9 cellular contexts compared by ENCODE assay signal in the genomic region with DNA sequence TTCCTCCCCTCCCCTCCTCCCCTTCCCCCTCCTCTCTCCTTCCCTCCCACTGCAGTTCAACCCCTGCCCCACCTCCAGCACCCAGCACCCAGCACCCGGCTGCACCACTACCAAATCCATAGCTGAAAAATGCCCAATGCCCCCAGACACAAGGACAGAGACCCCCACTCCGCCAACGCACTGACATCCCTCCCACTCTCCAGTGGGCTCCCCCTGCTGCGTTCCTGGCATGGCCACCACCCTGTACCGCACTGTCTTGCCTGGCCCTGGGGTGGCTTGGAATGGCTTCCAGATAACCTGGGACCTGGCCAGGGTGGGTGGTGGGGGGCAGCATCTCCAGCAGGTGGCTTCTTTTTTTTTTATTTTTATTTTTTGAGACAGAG. TPM values are rescaled to one million over a fixed set of nuclear protein-coding genes. Genes with fewer than 3 reads are reported as not detected.
A peak's percentile ranks its signal among the peaks of the same experiment; 100 is the strongest.
DNase-seq lines count a peak whose midpoint lies in the region.
"Had no signal": no experiment of that assay in that cellular context is flagged by ENCODE, and none has a peak within 500 bp of the region (broad histone marks: within the 10 kb centered on the region; RNA-seq: fewer than 3 reads in every experiment).

No MANE protein-coding gene starts in this region.

- peaks cover 52% of the 10 kb centered on the region for H3K4me1 Mint-ChIP-seq in activated T-cell treated with anti-CD3 and anti-CD28 coated beads, Interleukin-2, amount 50 U/mL, for 24 hours (ENCODE audit: low read depth)
- peaks cover 46% of the 10 kb centered on the region for H3K4me1 Mint-ChIP-seq in activated naive CD8-positive, alpha-beta T cell treated with anti-CD3 and anti-CD28 coated beads for 36 hours

- H3K4me1 ChIP-seq in mesenchymal stem cell (ENCODE audit: control insufficient read depth, insufficient read depth, low read depth, low read length) (peaks cover 54% of the 10 kb centered on the region), thymus (ENCODE audit: control insufficient read depth, insufficient read depth, low read length) (peaks cover 29% of the 10 kb centered on the region)

- H4K8ac ChIP-seq in mesenchymal stem cell (ENCODE audit: low read length), result peak overlapping the region; percentile 38

- no peak overlapping the region for H3K9ac ChIP-seq in mesenchymal stem cell (ENCODE audit: low read length)

- no peaks in the 10 kb centered on the region for H3K9me3 Mint-ChIP-seq in activated T-cell treated with anti-CD3 and anti-CD28 coated beads, Interleukin-2, amount 50 U/mL, for 24 hours
- no peaks in the 10 kb centered on the region for H3K9me3 Mint-ChIP-seq in activated naive CD8-positive, alpha-beta T cell treated with anti-CD3 and anti-CD28 coated beads for 36 hours

- H3K27ac Mint-ChIP-seq in activated T-cell treated with anti-CD3 and anti-CD28 coated beads, Interleukin-2, amount 50 U/mL, for 24 hours, result peak overlapping the region; percentile 86
- H3K27ac Mint-ChIP-seq in activated naive CD8-positive, alpha-beta T cell treated with anti-CD3 and anti-CD28 coated beads for 36 hours, result peak overlapping the region; percentile 85

- H3K23ac ChIP-seq in mesenchymal stem cell (ENCODE audit: low read length in 2 of 2), result peak overlapping the region in 1 of 2 experiments; percentile 87

- peak overlapping the region; percentile 44 for H2BK15ac ChIP-seq in mesenchymal stem cell (ENCODE audit: low read depth, poor library complexity, severe bottlenecking)

- DNase-seq in activated T-cell treated with anti-CD3 and anti-CD28 coated beads, Interleukin-2, amount 50 U/mL, for 24 hours, result no peak
- DNase-seq in activated T-cell treated with anti-CD3 and anti-CD28 coated beads for 4 hours (no peak), mesenchymal stem cell (no peak), cerebellar cortex (ENCODE audit: low spot score) (no peak), middle frontal gyrus (ENCODE audit: extremely low spot score, low spot score) (no peak), NCI-H2107 treated with DMSO at 0.1 percent for 48 hours (lab: John Stamatoyannopoulos, UW; ENCODE audit: unreplicated experiment) (no peak)
- no peak for DNase-seq in activated naive CD8-positive, alpha-beta T cell treated with anti-CD3 and anti-CD28 coated beads for 36 hours
- DNase-seq: Kasumi-1 had no signal

- peak overlapping the region in 1 of 2 experiments; percentile 91 for H3K18ac ChIP-seq in mesenchymal stem cell (ENCODE audit: low read depth in 1 of 2, low read length in 2 of 2)

- H3K36me3 Mint-ChIP-seq in activated T-cell treated with anti-CD3 and anti-CD28 coated beads, Interleukin-2, amount 50 U/mL, for 24 hours (ENCODE audit: low read depth), result peaks cover 5% of the 10 kb centered on the region
- no peaks in the 10 kb centered on the region for H3K36me3 Mint-ChIP-seq in activated naive CD8-positive, alpha-beta T cell treated with anti-CD3 and anti-CD28 coated beads for 36 hours

- H2BK120ac ChIP-seq in mesenchymal stem cell (ENCODE audit: low read depth, low read length), result no peak overlapping the region

- H2BK12ac ChIP-seq in mesenchymal stem cell (ENCODE audit: low read length in 2 of 2), result peak overlapping the region; percentile 29 to 100

- H3K36me3 ChIP-seq in mesenchymal stem cell (ENCODE audit: control insufficient read depth in 1 of 2, insufficient read depth in 2 of 2, low read depth in 1 of 2, low read length in 2 of 2) (no peaks in the 10 kb centered on the region), thymus (ENCODE audit: control insufficient read depth, insufficient read depth) (no peaks in the 10 kb centered on the region)

- H3K4me2 ChIP-seq in mesenchymal stem cell (ENCODE audit: low read length, poor library complexity, severe bottlenecking), result no peak overlapping the region

- H2BK5ac ChIP-seq in mesenchymal stem cell (ENCODE audit: low read depth, low read length, poor library complexity, severe bottlenecking), result no peak overlapping the region

- H2AFZ ChIP-seq in mesenchymal stem cell (ENCODE audit: low read depth, low read length), result no peak overlapping the region

- H3K79me1 ChIP-seq in mesenchymal stem cell (replicated peaks; ENCODE audit: low read length, poor library complexity, severe bottlenecking), result no peaks in the 10 kb centered on the region

- H2AK5ac ChIP-seq in mesenchymal stem cell (ENCODE audit: low read length, severe bottlenecking), result peak overlapping the region; percentile 76

- peak overlapping the region in 1 of 2 experiments; percentile 79 for H3K14ac ChIP-seq in mesenchymal stem cell (ENCODE audit: low read length in 2 of 2)

- H3K4me3 Mint-ChIP-seq in activated T-cell treated with anti-CD3 and anti-CD28 coated beads, Interleukin-2, amount 50 U/mL, for 24 hours, result no peak overlapping the region
- H3K4me3 Mint-ChIP-seq in activated naive CD8-positive, alpha-beta T cell treated with anti-CD3 and anti-CD28 coated beads for 36 hours, result peak overlapping the region; percentile 22

- H3K4me3 ChIP-seq in mesenchymal stem cell (ENCODE audit: insufficient read depth in 1 of 2, low read depth in 1 of 2, low read length in 2 of 2) (no peak overlapping the region), thymus (ENCODE audit: low read length) (no peak overlapping the region)

- H3K9me3 ChIP-seq in mesenchymal stem cell (ENCODE audit: control insufficient read depth, low read length), result no peaks in the 10 kb centered on the region
- H3K9me3 ChIP-seq in thymus (ENCODE audit: control insufficient read depth), result no peaks in the 10 kb centered on the region

- H3K4ac ChIP-seq in mesenchymal stem cell (ENCODE audit: low read depth in 1 of 2, low read length in 2 of 2), result peak overlapping the region; percentile 16 to 92

- no peak overlapping the region for H3K27ac ChIP-seq in mesenchymal stem cell (ENCODE audit: low read length, poor library complexity, severe bottlenecking)
- peak overlapping the region; percentile 6 for H3K27ac ChIP-seq in thymus (ENCODE audit: low read depth)

- 76% methylated on average over 5 of the region's 5 CpGs for WGBS in mesenchymal stem cell
- WGBS in thymus, result 64% methylated on average over 5 of the region's 5 CpGs

- H4K91ac ChIP-seq in mesenchymal stem cell (ENCODE audit: low read length), result peak overlapping the region; percentile 40

- no peaks in the 10 kb centered on the region for H3K27me3 ChIP-seq in mesenchymal stem cell (ENCODE audit: control insufficient read depth in 1 of 2, insufficient read depth in 1 of 2, low read length in 2 of 2)
- no peaks in the 10 kb centered on the region for H3K27me3 ChIP-seq in thymus (ENCODE audit: control insufficient read depth, insufficient read depth)

- H3K27me3 Mint-ChIP-seq in activated T-cell treated with anti-CD3 and anti-CD28 coated beads, Interleukin-2, amount 50 U/mL, for 24 hours, result no peaks in the 10 kb centered on the region
- H3K27me3 Mint-ChIP-seq in activated naive CD8-positive, alpha-beta T cell treated with anti-CD3 and anti-CD28 coated beads for 36 hours, result no peaks in the 10 kb centered on the region

RNA-seq across cellular contexts. Expression of gene MKNK2, which starts 5.8 kb away (rescaled TPM):
- 100 to 1,000 TPM; 230 to 232 TPM for total RNA-seq in activated naive CD8-positive, alpha-beta T cell treated with anti-CD3 and anti-CD28 coated beads for 36 hours
- 126 TPM for polyA plus RNA-seq in mesenchymal stem cell (2013, experiment 1 of 2)
- 128 TPM for polyA plus RNA-seq in mesenchymal stem cell (2013, experiment 2 of 2)
- polyA plus RNA-seq in thymus, result 97.9 TPM

RNA-seq across cellular contexts. Expression of gene MOB3A, which starts 39.3 kb away (rescaled TPM):
- 100 to 1,000 TPM; 147 to 153 TPM for total RNA-seq in activated naive CD8-positive, alpha-beta T cell treated with anti-CD3 and anti-CD28 coated beads for 36 hours
- polyA plus RNA-seq in mesenchymal stem cell (2013, experiment 1 of 2), result 48.9 TPM
- polyA plus RNA-seq in mesenchymal stem cell (2013, experiment 2 of 2), result 47.9 TPM
- polyA plus RNA-seq in thymus, result 29.7 TPM

RNA-seq across cellular contexts. Expression of gene IZUMO4, which starts 39.9 kb away (rescaled TPM):
- 10 to 100 TPM; 12.4 to 12.6 TPM for total RNA-seq in activated naive CD8-positive, alpha-beta T cell treated with anti-CD3 and anti-CD28 coated beads for 36 hours
- 2.2 TPM for polyA plus RNA-seq in mesenchymal stem cell (2013, experiment 1 of 2)
- 2.1 TPM for polyA plus RNA-seq in mesenchymal stem cell (2013, experiment 2 of 2)
- polyA plus RNA-seq in thymus, result 37.8 TPM

RNA-seq across cellular contexts. Expression of gene BTBD2, which starts 41.3 kb away (rescaled TPM):
- 10 to 100 TPM; 22.1 to 26.2 TPM for total RNA-seq in activated naive CD8-positive, alpha-beta T cell treated with anti-CD3 and anti-CD28 coated beads for 36 hours
- 60.4 TPM for polyA plus RNA-seq in mesenchymal stem cell (2013, experiment 1 of 2)
- polyA plus RNA-seq in mesenchymal stem cell (2013, experiment 2 of 2), result 58.7 TPM
- polyA plus RNA-seq in thymus, result 36.9 TPM
